Comparison of ENCODE assay signal across 27 cellular contexts in the genomic region with DNA sequence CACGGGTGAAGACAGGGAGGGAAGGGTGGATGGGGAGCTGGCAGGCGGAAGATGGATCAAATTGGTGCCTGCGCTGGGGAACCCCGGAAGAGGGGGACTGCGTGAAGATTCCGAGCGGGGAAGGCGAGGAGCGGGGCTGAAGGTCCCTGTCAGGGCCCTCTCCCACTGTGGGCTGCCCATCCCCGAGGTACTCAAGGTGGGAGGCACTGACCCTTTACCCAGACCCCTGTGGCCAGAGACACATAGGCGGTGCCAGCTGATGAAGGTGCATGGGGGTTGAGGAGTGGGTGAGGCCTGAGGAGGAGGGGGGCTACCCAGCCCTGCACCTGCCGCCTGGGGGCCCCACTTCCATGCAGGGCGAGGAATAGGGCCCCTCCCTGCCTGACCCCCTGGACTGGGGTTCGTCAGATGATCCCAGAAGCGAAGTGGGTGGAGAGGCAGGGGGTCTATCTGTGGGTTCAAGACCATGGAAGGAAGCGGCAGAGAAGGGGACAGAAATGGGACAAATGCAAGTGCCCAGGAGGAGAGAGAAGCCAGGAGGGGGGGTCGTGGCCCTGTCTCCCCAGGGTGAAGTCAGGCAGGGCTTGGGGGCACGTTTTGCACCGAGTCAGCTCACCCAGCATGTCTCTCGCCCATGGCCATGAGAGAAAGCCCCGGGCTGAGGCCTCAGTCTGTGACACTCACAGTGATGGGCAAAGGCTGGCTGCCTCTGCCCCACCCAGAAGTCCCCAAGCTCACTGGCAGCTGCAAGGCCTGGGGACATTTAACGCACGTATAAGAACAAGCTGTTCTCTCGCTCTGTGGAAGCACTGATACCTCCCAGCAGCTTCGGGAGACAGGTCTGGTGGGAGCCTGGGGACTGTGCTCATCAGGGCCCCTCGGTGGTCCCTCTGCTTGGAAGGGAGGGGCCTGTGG. TPM values are rescaled to one million over a fixed set of nuclear protein-coding genes. Genes with fewer than 3 reads are reported as not detected.
DNase-seq lines count a peak whose midpoint lies in the region; ATAC-seq, FAIRE-seq and TF ChIP-seq lines count a peak whose summit lies in the region.
"Had no signal": no experiment of that assay in that cellular context is flagged by ENCODE, and none has a peak within 500 bp of the region (broad histone marks: within the 10 kb centered on the region; RNA-seq: fewer than 3 reads in every experiment).

No MANE protein-coding gene starts in this region.

- 0 out of 4 replicates have a peak, but pooled peaks of 1 of the 2 experiments have one; percentile 15 for TF ChIP-seq POLR2A in HepG2 (IDR thresholded peaks at IDR 0.05; ENCODE audit: insufficient read depth in 1 of 2, low read depth in 2 of 2, low read length in 2 of 2)
- no peak for TF ChIP-seq POLR2A in right lobe of liver (IDR thresholded peaks at IDR 0.05)

- ATAC-seq in HepG2 = no peak
- ATAC-seq in right lobe of liver = no peak
- no peak for ATAC-seq in T-helper 17 cell
- no peak for ATAC-seq in PC-3
- ATAC-seq: activated naive CD8-positive, alpha-beta T cell treated with anti-CD3 and anti-CD28 coated beads, Interleukin-2, amount 50 U/mL, for 24 hours; gastroesophageal sphincter; left lobe of liver; WTC11 had no signal

- H3K79me2 ChIP-seq in HepG2 (ENCODE audit: insufficient read depth, low read length) (peaks cover 3% of the 10 kb centered on the region), neural progenitor cell (ENCODE audit: low read depth) (peaks cover 13% of the 10 kb centered on the region), PC-3 (ENCODE audit: low read length) (peaks cover 11% of the 10 kb centered on the region)

- TF ChIP-seq RAD21 in HepG2 (CRISPR knock-in tag; IDR thresholded peaks at IDR 0.05) = no peak

- H3K4me1 ChIP-seq in HepG2 (ENCODE audit: insufficient read depth, low read length) (peaks cover 6% of the 10 kb centered on the region; the same call in 1 of the 2 replicates), right lobe of liver (peaks cover 0 to 7% (median 0%) of the 10 kb centered on the region in 4 donors), neural progenitor cell (peaks cover 11% of the 10 kb centered on the region), PC-3 (ENCODE audit: insufficient read depth, low read length) (peaks cover 8% of the 10 kb centered on the region)

- TF ChIP-seq EP300 in HepG2 (IDR thresholded peaks at IDR 0.05; ENCODE audit: low read depth in 2 of 2, low read length in 2 of 2) (no peak), HepG2 (CRISPR knock-in tag; IDR thresholded peaks at IDR 0.05; ENCODE audit: borderline replicate concordance) (no peak)

- H3K9me3 ChIP-seq in HepG2 (ENCODE audit: low read length) (peaks cover 7% of the 10 kb centered on the region; the same call in 1 of the 2 replicates), right lobe of liver (peaks cover 0 to 3% (median 0%) of the 10 kb centered on the region in 4 donors), T-helper 17 cell (ENCODE audit: control insufficient read depth, low read length, poor library complexity, severe bottlenecking) (no peaks in the 10 kb centered on the region), neural progenitor cell (ENCODE audit: low read depth) (no peaks in the 10 kb centered on the region), PC-3 (ENCODE audit: low read length) (peaks cover 8% of the 10 kb centered on the region; the same call in 1 of the 2 replicates)
- H3K9me3 ChIP-seq: gastroesophageal sphincter had no signal

- H3K27ac Mint-ChIP-seq in T-helper 17 cell (no peak overlapping the region), neural progenitor cell (no peak overlapping the region)
- H3K27ac Mint-ChIP-seq: activated naive CD8-positive, alpha-beta T cell treated with anti-CD3 and anti-CD28 coated beads, Interleukin-2, amount 50 U/mL, for 24 hours; HFFc6; WTC11 had no signal

- peaks cover 2 to 10% of the 10 kb centered on the region in 2 experiments; a peak in 3 of 5 replicates for H3K27me3 ChIP-seq in HepG2 (ENCODE audit: control insufficient read depth in 1 of 2, insufficient read depth in 2 of 2, low read length in 2 of 2)
- H3K27me3 ChIP-seq in right lobe of liver = no peaks in the 10 kb centered on the region
- H3K27me3 ChIP-seq in neural progenitor cell = peaks cover 55% of the 10 kb centered on the region
- 0 out of 2 replicates have a peak, but pooled peaks cover 6% of the 10 kb centered on the region for H3K27me3 ChIP-seq in PC-3 (ENCODE audit: low read length)

- no peak for TF ChIP-seq CTCF in HepG2 (CRISPR knock-in tag; IDR thresholded peaks at IDR 0.05)
- no peak for TF ChIP-seq CTCF in right lobe of liver (IDR thresholded peaks at IDR 0.05)
- no peak for TF ChIP-seq CTCF in neural progenitor cell (IDR thresholded peaks at IDR 0.05)
- no peak for TF ChIP-seq CTCF in PC-3 (conservative IDR thresholded peaks at IDR 0.05; ENCODE audit: low read depth, low read length)

- H3K9ac ChIP-seq in HepG2 (ENCODE audit: insufficient read depth, low read depth, low read length) (no peak overlapping the region), neural progenitor cell (no peak overlapping the region), PC-3 (ENCODE audit: low read length) (no peak overlapping the region)

- H3F3A ChIP-seq in neural progenitor cell (ENCODE audit: low read depth) = peaks cover 2% of the 10 kb centered on the region
- H3F3A ChIP-seq in PC-3 (ENCODE audit: low read length, unreplicated experiment) = no peaks in the 10 kb centered on the region

- intact Hi-C loops in HepG2 (cut with micrococcal nuclease; ENCODE audit: unreplicated experiment) = loop anchor here (10.0 kb wide), 1 partner anchor 55 kb away; a partner anchor contains a TSS
- intact Hi-C loops in right lobe of liver (cut with DNase I) = loop anchor here (10.0 kb wide), 2 partner anchors 75 to 85 kb away; a partner anchor contains a TSS
- intact Hi-C loops in PC-3 (cut with micrococcal nuclease) = loop anchor here (10.0 kb wide), 1 partner anchor 225 kb away; a partner anchor contains a TSS

- POLR2A ChIA-PET in HepG2 (lab: Yijun Ruan, JAX) = interaction anchor here (0.9 to 1.9 kb wide), 2 partner anchors 56 to 63 kb away, joined by 3 to 4 read pairs; no protein-coding TSS in a partner anchor
- POLR2A ChIA-PET in PC-3 (lab: Charles Lee; ENCODE audit: unreplicated experiment) = interaction anchor here (0.5 kb wide), 1 partner anchor 885 kb away, joined by 5 read pairs; no protein-coding TSS in a partner anchor

- H3K4me3 Mint-ChIP-seq in T-helper 17 cell = peak overlapping the region; percentile 68
- H3K4me3 Mint-ChIP-seq in neural progenitor cell = peak overlapping the region; percentile 48
- H3K4me3 Mint-ChIP-seq: activated naive CD8-positive, alpha-beta T cell treated with anti-CD3 and anti-CD28 coated beads, Interleukin-2, amount 50 U/mL, for 24 hours; central memory CD8-positive, alpha-beta T cell; HFFc6; WTC11 had no signal

- CTCF ChIA-PET in HepG2 (lab: Yijun Ruan, JAX; ENCODE audit: low intra/inter-chr PET ratio, low total read pairs) (no interaction called here), PC-3 (lab: Charles Lee) (no interaction called here)

- no peak overlapping the region for H3K4me3 ChIP-seq in HepG2 (replicated peaks in 1 of 3; ENCODE audit: insufficient read depth in 1 of 3, low read depth in 2 of 3, low read length in 3 of 3)
- H3K4me3 ChIP-seq in right lobe of liver = no peak overlapping the region
- H3K4me3 ChIP-seq in neural progenitor cell = no peak overlapping the region
- no peak overlapping the region for H3K4me3 ChIP-seq in PC-3 (ENCODE audit: low read length)
- H3K4me3 ChIP-seq: gastroesophageal sphincter, PC-9 had no signal

- H3K4me1 Mint-ChIP-seq in T-helper 17 cell = peaks cover 16% of the 10 kb centered on the region
- H3K4me1 Mint-ChIP-seq in neural progenitor cell = no peaks in the 10 kb centered on the region
- H3K4me1 Mint-ChIP-seq: WTC11 had no signal

- no peak overlapping the region for H2AFZ ChIP-seq in HepG2 (ENCODE audit: low read length)
- no peak overlapping the region for H2AFZ ChIP-seq in neural progenitor cell (replicated peaks)
- H2AFZ ChIP-seq in PC-3 (ENCODE audit: low read length) = no peak overlapping the region
- H2AFZ ChIP-seq: PC-9 had no signal

- BruUV-seq in HepG2 (replicated peaks; lab: Mats Ljungman, UMichigan) (no TSS peak), PC-3 (replicated peaks; lab: Mats Ljungman, UMichigan) (no TSS peak)

- H3K27me3 Mint-ChIP-seq in T-helper 17 cell (no peaks in the 10 kb centered on the region), neural progenitor cell (ENCODE audit: insufficient read depth, low read depth) (peaks cover 15% of the 10 kb centered on the region)
- H3K27me3 Mint-ChIP-seq: activated naive CD8-positive, alpha-beta T cell treated with anti-CD3 and anti-CD28 coated beads, Interleukin-2, amount 50 U/mL, for 24 hours; central memory CD8-positive, alpha-beta T cell had no signal

- WGBS in HepG2 (ENCODE audit: low lambda C conversion rate) = 81% methylated on average over 17 of the region's 26 CpGs
- 59% methylated on average over 5 of the region's 26 CpGs for WGBS in right lobe of liver (ENCODE audit: insufficient coverage, low coverage, low lambda C conversion rate, missing lambda C conversion rate)

- FAIRE-seq in HepG2 (lab: Jason Lieb, UNC) = no peak

- in situ Hi-C loops in HepG2 (cut with HindIII; ENCODE audit: extremely low pct_ligation_motif_present, low pct_unique_long_range_greater_than_20kb) = no loop called here

- H3K9me3 Mint-ChIP-seq in neural progenitor cell = peaks cover 5% of the 10 kb centered on the region
- H3K9me3 Mint-ChIP-seq: central memory CD8-positive, alpha-beta T cell had no signal

- H3K27ac ChIP-seq in HepG2 (ENCODE audit: extremely low read length, insufficient read depth, low read length) = no peak overlapping the region
- H3K27ac ChIP-seq in right lobe of liver = no peak overlapping the region
- H3K27ac ChIP-seq in neural progenitor cell = no peak overlapping the region
- H3K27ac ChIP-seq in PC-3 (ENCODE audit: low read length) = no peak overlapping the region
- H3K27ac ChIP-seq: C4-2B, gastroesophageal sphincter, HL-60, PC-9 had no signal

- no peaks in the 10 kb centered on the region for H3K36me3 ChIP-seq in HepG2 (replicated peaks in 1 of 2; ENCODE audit: control insufficient read depth in 1 of 2, insufficient read depth in 2 of 2, low read length in 2 of 2)
- no peaks in the 10 kb centered on the region for H3K36me3 ChIP-seq in right lobe of liver
- no peaks in the 10 kb centered on the region for H3K36me3 ChIP-seq in neural progenitor cell
- no peaks in the 10 kb centered on the region for H3K36me3 ChIP-seq in PC-3 (ENCODE audit: low read depth, low read length)
- H3K36me3 ChIP-seq: gastroesophageal sphincter had no signal

- no peak overlapping the region for H3K4me2 ChIP-seq in HepG2 (ENCODE audit: low read depth, low read length)
- H3K4me2 ChIP-seq in neural progenitor cell = no peak overlapping the region
- no peak overlapping the region for H3K4me2 ChIP-seq in PC-3 (ENCODE audit: low read length)
- H3K4me2 ChIP-seq: PC-9 had no signal

- DNase-seq in HepG2 (ENCODE audit: low spot score) (no peak), right lobe of liver (no peak), T-helper 17 cell (peak in 1 of 3 donors; percentile 5), neural progenitor cell (ENCODE audit: low spot score) (no peak), COR-L47 (lab: John Stamatoyannopoulos, UW) (no peak), PC-3 (no peak), T-helper 1 cell (no peak), KG1 (lab: John Stamatoyannopoulos, UW) (no peak)
- DNase-seq: activated gamma-delta T cell; activated naive CD8-positive, alpha-beta T cell treated with anti-CD3 and anti-CD28 coated beads, Interleukin-2, amount 50 U/mL, for 24 hours; HFFc6; hippocampal formation; Kasumi-1; mesendoderm; NCI-H1436; NCI-H2107; occipital lobe; PC-9; SIG-M5; stimulated activated CD4-positive, alpha-beta T cell treated with anti-CD3 and anti-CD28 coated beads, Interleukin-2, amount 100 ng/mL, for 24 hours; substantia nigra had no signal

- H3K9me2 ChIP-seq in PC-3 (replicated peaks; ENCODE audit: low read length) = no peaks in the 10 kb centered on the region

- H4K20me1 ChIP-seq in HepG2 (ENCODE audit: insufficient read depth, low read length) = no peaks in the 10 kb centered on the region
- peaks cover 21% of the 10 kb centered on the region for H4K20me1 ChIP-seq in neural progenitor cell (ENCODE audit: low read depth)
- H4K20me1 ChIP-seq in PC-3 (ENCODE audit: low read length) = no peaks in the 10 kb centered on the region

- H3K36me3 Mint-ChIP-seq in T-helper 17 cell (ENCODE audit: low read depth) (no peaks in the 10 kb centered on the region), neural progenitor cell (no peaks in the 10 kb centered on the region)

RNA-seq across cellular contexts. Expression of a gene that starts 7.0 kb away (rescaled TPM):
- total RNA-seq in HepG2 (2016; rRNA removed; fragmentation: Illumina TruSeq; extraction: Trizol) = not detected in 2 replicates
- total RNA-seq in HepG2 (2016; cell fraction: cytosol; rRNA removed; fragmentation: Illumina TruSeq; extraction: Trizol; ENCODE audit: low read depth) = not detected in 2 replicates
- total RNA-seq in HepG2 (2016; cell fraction: insoluble cytoplasmic fraction; rRNA removed; fragmentation: Illumina TruSeq; extraction: Trizol) = not detected in 2 replicates
- not detected in 2 replicates for total RNA-seq in HepG2 (2016; cell fraction: membrane; rRNA removed; fragmentation: Illumina TruSeq; extraction: Trizol)
- not detected in 2 replicates for total RNA-seq in HepG2 (2016; cell fraction: nucleus; rRNA removed; fragmentation: Illumina TruSeq; extraction: Trizol)
- polyA plus RNA-seq in HepG2 (2011; rRNA removed) = 0.48 and 1.6 TPM in 2 replicates
- polyA plus RNA-seq in HepG2 (2011; cell fraction: cytosol; rRNA removed) = 0.54 and 0.78 TPM in 2 replicates
- 3.3 and 4.7 TPM in 2 replicates for polyA plus RNA-seq in HepG2 (2011; cell fraction: nucleus; rRNA removed)
- polyA plus RNA-seq in HepG2 (2012) = 0.37 and 0.43 TPM in 2 replicates
- polyA plus RNA-seq in HepG2 (2016; cell fraction: cytosol; fragmentation: Illumina TruSeq; extraction: Trizol; ENCODE audit: low read depth) = not detected in 2 replicates
- polyA plus RNA-seq in HepG2 (2016; cell fraction: insoluble cytoplasmic fraction; fragmentation: Illumina TruSeq; extraction: Trizol; ENCODE audit: low read depth) = not detected in 2 replicates
- not detected in 2 replicates for polyA plus RNA-seq in HepG2 (2016; cell fraction: membrane; fragmentation: Illumina TruSeq; extraction: Trizol; ENCODE audit: low read depth)
- not detected in 2 replicates for polyA plus RNA-seq in HepG2 (2016; cell fraction: nucleus; fragmentation: Illumina TruSeq; extraction: Trizol; ENCODE audit: insufficient read depth, low read depth)
- polyA minus RNA-seq in HepG2 (2011; rRNA and poly(A)+ RNA removed; ENCODE audit: low replicate concordance) = 0.72 TPM in 1 of 2 replicates, not detected in the other
- polyA minus RNA-seq in HepG2 (2011; cell fraction: cytosol; rRNA and poly(A)+ RNA removed) = 1.3 TPM in 1 of 2 replicates, not detected in the other
- polyA minus RNA-seq in HepG2 (2011; cell fraction: nucleus; rRNA and poly(A)+ RNA removed) = 0.39 and 0.62 TPM in 2 replicates
- 1 to 10 TPM in 2 of 6 experiments, not detected in 4; 1.2 to 2.0 TPM for total RNA-seq in right lobe of liver
- 1 to 10 TPM in 1 of 2 donors, under 1 TPM in 1; 0.94 to 3.8 TPM for total RNA-seq in T-helper 17 cell
- total RNA-seq in neural progenitor cell (ENCODE audit: low replicate concordance) = 0.19 and 0.31 TPM in 2 replicates
- 1.8 TPM in 1 of 2 replicates, not detected in the other for total RNA-seq in PC-3 (2014; rRNA removed)
- total RNA-seq: HFFc6, left lobe of liver, WTC11 had no signal

RNA-seq across cellular contexts. Expression of a gene that starts 53.3 kb away (rescaled TPM):
- total RNA-seq in HepG2 (2016; rRNA removed; fragmentation: Illumina TruSeq; extraction: Trizol) (14.1 and 16.8 TPM in 2 replicates), right lobe of liver (10 to 100 TPM in 3 of 6 experiments, 1 to 10 TPM in 3; 5.1 to 18.6 (median 11.1) TPM), T-helper 17 cell (10 to 100 TPM; 17.6 to 18.5 TPM), neural progenitor cell (ENCODE audit: low replicate concordance) (10.0 and 29.6 TPM in 2 replicates), PC-3 (2014; rRNA removed) (75.0 and 85.0 TPM in 2 replicates)
- total RNA-seq in HepG2 (2016; cell fraction: cytosol; rRNA removed; fragmentation: Illumina TruSeq; extraction: Trizol; ENCODE audit: low read depth) = 3.3 and 4.6 TPM in 2 replicates
- total RNA-seq in HepG2 (2016; cell fraction: insoluble cytoplasmic fraction; rRNA removed; fragmentation: Illumina TruSeq; extraction: Trizol) = 14.4 and 15.6 TPM in 2 replicates
- total RNA-seq in HepG2 (2016; cell fraction: membrane; rRNA removed; fragmentation: Illumina TruSeq; extraction: Trizol) = 9.8 and 9.9 TPM in 2 replicates
- total RNA-seq in HepG2 (2016; cell fraction: nucleus; rRNA removed; fragmentation: Illumina TruSeq; extraction: Trizol) = 8.9 and 10.7 TPM in 2 replicates
- 22.1 and 29.5 TPM in 2 replicates for polyA plus RNA-seq in HepG2 (2011; rRNA removed)
- polyA plus RNA-seq in HepG2 (2011; cell fraction: cytosol; rRNA removed) = 24.7 and 29.1 TPM in 2 replicates
- 72.9 and 75.2 TPM in 2 replicates for polyA plus RNA-seq in HepG2 (2011; cell fraction: nucleus; rRNA removed)
- 22.4 and 26.9 TPM in 2 replicates for polyA plus RNA-seq in HepG2 (2012)
- polyA plus RNA-seq in HepG2 (2016; cell fraction: cytosol; fragmentation: Illumina TruSeq; extraction: Trizol; ENCODE audit: low read depth) = 4.6 and 4.8 TPM in 2 replicates
- 20.7 and 24.0 TPM in 2 replicates for polyA plus RNA-seq in HepG2 (2016; cell fraction: insoluble cytoplasmic fraction; fragmentation: Illumina TruSeq; extraction: Trizol; ENCODE audit: low read depth)
- polyA plus RNA-seq in HepG2 (2016; cell fraction: membrane; fragmentation: Illumina TruSeq; extraction: Trizol; ENCODE audit: low read depth) = 11.7 and 12.0 TPM in 2 replicates
- 24.3 and 25.8 TPM in 2 replicates for polyA plus RNA-seq in HepG2 (2016; cell fraction: nucleus; fragmentation: Illumina TruSeq; extraction: Trizol; ENCODE audit: insufficient read depth, low read depth)
- 3.8 and 32.9 TPM in 2 replicates for polyA minus RNA-seq in HepG2 (2011; rRNA and poly(A)+ RNA removed; ENCODE audit: low replicate concordance)
- 16.2 and 16.4 TPM in 2 replicates for polyA minus RNA-seq in HepG2 (2011; cell fraction: cytosol; rRNA and poly(A)+ RNA removed)
- 5.8 and 7.5 TPM in 2 replicates for polyA minus RNA-seq in HepG2 (2011; cell fraction: nucleus; rRNA and poly(A)+ RNA removed)
